ENCODE assay signal across 8 cellular contexts in genomic region chr1:67532452-67533216, GRCh38.
DNase-seq lines count a peak whose midpoint lies in the region; ATAC-seq and TF ChIP-seq lines count a peak whose summit lies in the region.

No MANE protein-coding gene starts in this region.

- H3K4me2 ChIP-seq in SK-N-SH = no peak overlapping the region

- no peak overlapping the region; the same call in 1 of the 2 replicates for H2AFZ ChIP-seq in SK-N-SH (ENCODE audit: low read depth)

- no peak for ATAC-seq in HG02840 (IDR thresholded peaks at IDR 0.05; ENCODE audit: low FRiP score, unreplicated experiment)

- H4K20me1 ChIP-seq in SK-N-SH (ENCODE audit: insufficient read depth) = no peaks in the 10 kb centered on the region

- H3K9me3 ChIP-seq in SK-N-SH = no peaks in the 10 kb centered on the region

- CTCF ChIA-PET in HEK293T (lab: Yijun Ruan, JAX) = interaction anchor here (0.7 to 3.9 kb wide), 9 partner anchors 9 to 234 kb away, joined by 3 to 57 read pairs (median 3); no protein-coding TSS in a partner anchor
- CTCF ChIA-PET in SK-N-SH (lab: Yijun Ruan, JAX) = interaction anchor here (0.6 to 10.6 kb wide), 28 partner anchors 12 to 575 kb away, joined by 3 to 284 read pairs (median 5); no protein-coding TSS in a partner anchor

- no peaks in the 10 kb centered on the region for H3K27me3 Mint-ChIP-seq in nephron (ENCODE audit: low read depth)

- H3K4me3 Mint-ChIP-seq in nephron = no peak overlapping the region

- TF ChIP-seq CTCF in SK-N-SH (IDR thresholded peaks at IDR 0.05) = peak; percentile 75
- TF ChIP-seq CTCF in nephron (IDR thresholded peaks at IDR 0.05; ENCODE audit: unreplicated experiment in 3 of 3) = peak; percentile 77 to 82 (median 77)

- no peaks in the 10 kb centered on the region for H3K9me3 Mint-ChIP-seq in nephron

- H3K27ac Mint-ChIP-seq in nephron = peak overlapping the region in 2 of 3 experiments; percentile 63 to 66

- TF ChIP-seq EP300 in SK-N-SH (IDR thresholded peaks at IDR 0.05; ENCODE audit: borderline replicate concordance in 1 of 2, low read depth in 1 of 2, low read length in 1 of 2) = no peak

- H3K9ac ChIP-seq in SK-N-SH = no peak overlapping the region

- no peaks in the 10 kb centered on the region for H3K36me3 ChIP-seq in SK-N-SH (replicated peaks in 1 of 2; ENCODE audit: control insufficient read depth in 1 of 2, insufficient read depth in 2 of 2, low read length in 1 of 2)

- H3K36me3 Mint-ChIP-seq in nephron (ENCODE audit: low read depth) = no peaks in the 10 kb centered on the region

- no peaks in the 10 kb centered on the region for H3K79me2 ChIP-seq in SK-N-SH (ENCODE audit: insufficient read depth)

- WGBS in SK-N-SH (ENCODE audit: low lambda C conversion rate) = 65% methylated on average over 7 of the region's 7 CpGs

- no peaks in the 10 kb centered on the region; a peak in 1 of 4 replicates for H3K4me1 ChIP-seq in SK-N-SH (ENCODE audit: control insufficient read depth in 1 of 2, insufficient read depth in 2 of 2, low read depth in 1 of 2, low read length in 1 of 2)

- H3K27me3 ChIP-seq in SK-N-SH (ENCODE audit: insufficient read depth) = no peaks in the 10 kb centered on the region

- peaks cover 15% of the 10 kb centered on the region for H3K4me1 Mint-ChIP-seq in nephron

- H3K9me2 ChIP-seq in SK-N-SH = no peaks in the 10 kb centered on the region

- POLR2A ChIA-PET in HEK293T (lab: Yijun Ruan, JAX) (interaction anchor here (1.1 kb wide), 1 partner anchor 152 kb away, joined by 4 read pairs; the partner anchor contains the start of gene GADD45A), SK-N-SH (lab: Yijun Ruan, JAX) (no interaction called here)

- H3K4me3 ChIP-seq in SK-N-SH (ENCODE audit: low read depth in 2 of 2, low read length in 1 of 2) = no peak overlapping the region

- DNase-seq in activated CD4-positive, alpha-beta T cell treated with anti-CD3 and anti-CD28 coated beads for 48 hours = peak; percentile 7
- no peak for DNase-seq in activated CD4-positive, alpha-beta T cell treated with anti-CD3 and anti-CD28 coated beads, Interleukin-2, amount 50 U/mL, for 1 hour
- peak; percentile 85 for DNase-seq in HEK293T (ENCODE audit: extremely low spot score)
- peak; percentile 40 for DNase-seq in NCI-H1105 (lab: John Stamatoyannopoulos, UW)
- DNase-seq in SK-N-SH = peak; percentile 70
- DNase-seq in fibroblast of gingiva (ENCODE audit: low read depth) = peak; percentile 85

- no peak overlapping the region for H3K27ac ChIP-seq in SK-N-SH (ENCODE audit: low read depth in 2 of 2, low read length in 1 of 2)

- TF ChIP-seq RAD21 in SK-N-SH (IDR thresholded peaks at IDR 0.05; ENCODE audit: low read length) = peak; percentile 87

- peaks cover 5% of the 10 kb centered on the region for H3F3A ChIP-seq in SK-N-SH (replicated peaks; ENCODE audit: insufficient read depth)

TF ChIP-seq in HEK293T, 16 proteins besides CTCF, POLR2A, EP300 and RAD21:
- TF ChIP-seq ZNF384 (IDR thresholded peaks at IDR 0.05) (no peak), ELF4 (IDR thresholded peaks at IDR 0.05) (no peak), ARNT (IDR thresholded peaks at IDR 0.05) (no peak), CTBP1 (IDR thresholded peaks at IDR 0.05; ENCODE audit: borderline replicate concordance) (no peak), FOXK2 (IDR thresholded peaks at IDR 0.05) (no peak), PKNOX1 (IDR thresholded peaks at IDR 0.05) (no peak), LEF1 (IDR thresholded peaks at IDR 0.05; ENCODE audit: borderline replicate concordance) (no peak), SP1 (IDR thresholded peaks at IDR 0.05) (no peak), FOXM1 (IDR thresholded peaks at IDR 0.05; ENCODE audit: borderline replicate concordance) (no peak)

TF ChIP-seq in SK-N-SH, 30 proteins besides CTCF, POLR2A, EP300 and RAD21:
- peak; percentile 78 for TF ChIP-seq SMC3 (IDR thresholded peaks at IDR 0.05; ENCODE audit: low read depth, low read length)
- no peak for TF ChIP-seq USF1 (IDR thresholded peaks at IDR 0.05; ENCODE audit: borderline replicate concordance, low read depth)
- TF ChIP-seq EZH2phosphoT487 (IDR thresholded peaks at IDR 0.05; ENCODE audit: borderline replicate concordance, low read depth) = no peak
